Comparison of ENCODE assay signal across 15 cellular contexts in the genomic region with DNA sequence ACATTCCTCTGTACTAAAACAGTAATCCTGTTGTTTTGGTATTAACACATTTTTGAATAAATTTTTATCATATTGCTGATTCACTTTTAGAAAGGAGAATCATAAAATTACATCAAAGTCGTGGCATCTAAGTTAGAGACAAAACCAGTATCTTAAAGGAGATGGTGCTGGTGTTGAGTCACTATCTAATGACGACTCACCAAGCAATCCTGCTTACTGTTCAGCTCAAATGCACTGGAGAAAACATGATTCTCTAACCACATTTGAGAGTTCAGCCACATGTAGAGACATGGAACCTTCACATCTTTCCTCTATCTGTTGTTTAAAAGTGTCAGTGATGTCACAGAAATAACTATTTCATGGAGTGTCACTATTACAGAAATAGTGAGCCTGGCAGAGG.
A peak's percentile ranks its signal among the peaks of the same experiment; 100 is the strongest.
DNase-seq lines count a peak whose midpoint lies in the region; ATAC-seq, FAIRE-seq and TF ChIP-seq lines count a peak whose summit lies in the region.
"Had no signal": no experiment of that assay in that cellular context is flagged by ENCODE, and none has a peak within 500 bp of the region (broad histone marks: within the 10 kb centered on the region; RNA-seq: fewer than 3 reads in every experiment).

No MANE protein-coding gene starts in this region.

- POLR2A ChIA-PET in AG04449 (lab: Yijun Ruan, JAX): no interaction called here
- POLR2A ChIA-PET in PC-9 (lab: Charles Lee; ENCODE audit: unreplicated experiment): no interaction called here

- FAIRE-seq in bronchial epithelial cell (lab: Jason Lieb, UNC): no peak

- H4K20me1 ChIP-seq in PC-9 (ENCODE audit: insufficient read depth): no peaks in the 10 kb centered on the region

- TF ChIP-seq CTCF in AG04449 (IDR thresholded peaks at IDR 0.05; ENCODE audit: insufficient read depth, low read length, missing control alignments) (no peak), bronchial epithelial cell (IDR thresholded peaks at IDR 0.05; ENCODE audit: insufficient read depth, low read length, severe bottlenecking) (no peak), kidney epithelial cell (IDR thresholded peaks at IDR 0.05; ENCODE audit: insufficient read depth, low read length, poor library complexity, severe bottlenecking) (no peak), PC-9 (conservative IDR thresholded peaks at IDR 0.05) (no peak)

- no peaks in the 10 kb centered on the region for H3F3A ChIP-seq in PC-9 (ENCODE audit: insufficient read depth, low read depth)

- no peaks in the 10 kb centered on the region for H3K9me2 ChIP-seq in PC-9 (ENCODE audit: insufficient read depth)

- no peak for ATAC-seq in natural killer cell treated with Interleukin-12 subunit alpha and Interleukin-12 subunit beta and Interleukin-15 and Interleukin-18, amount 100 ng/mL, for 72 hours
- ATAC-seq: naive thymus-derived CD8-positive, alpha-beta T cell; Right ventricle myocardium inferior had no signal

- no peaks in the 10 kb centered on the region for H3K79me2 ChIP-seq in PC-9 (ENCODE audit: low read depth)

- peaks cover 2 to 21% of the 10 kb centered on the region in 2 donors for H3K27me3 Mint-ChIP-seq in natural killer cell treated with Interleukin-12 subunit alpha and Interleukin-12 subunit beta and Interleukin-15 and Interleukin-18, amount 100 ng/mL, for 72 hours

- no peak overlapping the region for H3K4me3 ChIP-seq in AG04449 (ENCODE audit: low read depth, low read length)
- no peak overlapping the region for H3K4me3 ChIP-seq in bronchial epithelial cell (ENCODE audit: low read depth, low read length)
- H3K4me3 ChIP-seq in kidney epithelial cell (ENCODE audit: low read depth, low read length): no peak overlapping the region
- H3K4me3 ChIP-seq in PC-9: no peak overlapping the region
- H3K4me3 ChIP-seq: testis had no signal

- no peak overlapping the region for H3K27ac Mint-ChIP-seq in natural killer cell treated with Interleukin-12 subunit alpha and Interleukin-12 subunit beta and Interleukin-15 and Interleukin-18, amount 100 ng/mL, for 72 hours
- H3K27ac Mint-ChIP-seq: activated naive CD4-positive, alpha-beta T cell treated with anti-CD3 and anti-CD28 coated beads, Interleukin-2, amount 50 U/mL, for 24 hours; naive thymus-derived CD8-positive, alpha-beta T cell had no signal

- no peak overlapping the region for H2AFZ ChIP-seq in PC-9

- no peaks in the 10 kb centered on the region for H3K9me3 ChIP-seq in PC-9 (ENCODE audit: insufficient read depth, low read depth)
- H3K9me3 ChIP-seq: testis had no signal

- H3K4me3 Mint-ChIP-seq in natural killer cell treated with Interleukin-12 subunit alpha and Interleukin-12 subunit beta and Interleukin-15 and Interleukin-18, amount 100 ng/mL, for 72 hours: no peak overlapping the region
- H3K4me3 Mint-ChIP-seq: activated naive CD4-positive, alpha-beta T cell treated with anti-CD3 and anti-CD28 coated beads, Interleukin-2, amount 50 U/mL, for 24 hours; naive thymus-derived CD8-positive, alpha-beta T cell had no signal

- CTCF ChIA-PET in AG04449 (lab: Yijun Ruan, JAX) (interaction anchor here (1.0 to 1.2 kb wide), 2 partner anchors 72 to 75 kb away, joined by 3 read pairs; no protein-coding TSS in a partner anchor), PC-9 (lab: Charles Lee) (no interaction called here)

- no peaks in the 10 kb centered on the region for H3K27me3 ChIP-seq in bronchial epithelial cell (ENCODE audit: control insufficient read depth, insufficient read depth, low read length)
- no peaks in the 10 kb centered on the region for H3K27me3 ChIP-seq in kidney epithelial cell (ENCODE audit: control insufficient read depth, insufficient read depth, low read length)
- no peaks in the 10 kb centered on the region for H3K27me3 ChIP-seq in PC-9 (ENCODE audit: insufficient read depth, low read depth)
- H3K27me3 ChIP-seq: testis had no signal

- H3K27ac ChIP-seq in PC-9: no peak overlapping the region
- H3K27ac ChIP-seq: testis had no signal

- DNase-seq in AG04449 (ENCODE audit: low read depth, low spot score): peak; percentile 75
- peak; percentile 56 for DNase-seq in HS-5 (ENCODE audit: low read depth)
- DNase-seq in bronchial epithelial cell (ENCODE audit: low read depth): peak; percentile 76
- peak; percentile 45 for DNase-seq in kidney epithelial cell (ENCODE audit: low read depth)
- no peak for DNase-seq in mesenteric fat pad (ENCODE audit: low spot score)
- no peak for DNase-seq in PC-9
- DNase-seq in NK-92 (lab: John Stamatoyannopoulos, UW; ENCODE audit: unreplicated experiment): no peak
- DNase-seq in natural killer cell treated with Interleukin-12 subunit alpha and Interleukin-12 subunit beta and Interleukin-15 and Interleukin-18, amount 100 ng/mL, for 72 hours (ENCODE audit: low spot score): no peak
- DNase-seq: activated CD4-positive, alpha-beta T cell treated with anti-CD3 and anti-CD28 coated beads for 1 hour; naive thymus-derived CD8-positive, alpha-beta T cell; NCI-H1092 treated with DMSO at 0.1 percent for 48 hours; NCI-H82; testis had no signal

- H3K4me1 ChIP-seq in PC-9 (replicated peaks; ENCODE audit: insufficient read depth): 0 out of 2 replicates have a peak, but pooled peaks cover 8% of the 10 kb centered on the region
- H3K4me1 ChIP-seq: testis had no signal

- H3K4me2 ChIP-seq in PC-9: no peak overlapping the region

- intact Hi-C loops in PC-9 (cut with micrococcal nuclease; ENCODE audit: unreplicated experiment): no loop called here

- no peaks in the 10 kb centered on the region for H3K36me3 ChIP-seq in bronchial epithelial cell (ENCODE audit: control insufficient read depth, insufficient read depth, low read length)
- no peaks in the 10 kb centered on the region for H3K36me3 ChIP-seq in kidney epithelial cell (ENCODE audit: control insufficient read depth, insufficient read depth, low read length)
- no peaks in the 10 kb centered on the region for H3K36me3 ChIP-seq in PC-9 (ENCODE audit: low read depth)

- no peaks in the 10 kb centered on the region for H3K4me1 Mint-ChIP-seq in natural killer cell treated with Interleukin-12 subunit alpha and Interleukin-12 subunit beta and Interleukin-15 and Interleukin-18, amount 100 ng/mL, for 72 hours (ENCODE audit: low read depth in 2 of 2)
- H3K4me1 Mint-ChIP-seq: activated naive CD4-positive, alpha-beta T cell treated with anti-CD3 and anti-CD28 coated beads, Interleukin-2, amount 50 U/mL, for 24 hours; naive thymus-derived CD8-positive, alpha-beta T cell had no signal

- no peaks in the 10 kb centered on the region for H3K36me3 Mint-ChIP-seq in natural killer cell treated with Interleukin-12 subunit alpha and Interleukin-12 subunit beta and Interleukin-15 and Interleukin-18, amount 100 ng/mL, for 72 hours
- H3K36me3 Mint-ChIP-seq: activated naive CD4-positive, alpha-beta T cell treated with anti-CD3 and anti-CD28 coated beads, Interleukin-2, amount 50 U/mL, for 24 hours; naive thymus-derived CD8-positive, alpha-beta T cell had no signal

- BruUV-seq in PC-9 (replicated peaks; lab: Mats Ljungman, UMichigan): no TSS peak

- no peaks in the 10 kb centered on the region for H3K9me3 Mint-ChIP-seq in natural killer cell treated with Interleukin-12 subunit alpha and Interleukin-12 subunit beta and Interleukin-15 and Interleukin-18, amount 100 ng/mL, for 72 hours
- H3K9me3 Mint-ChIP-seq: activated naive CD4-positive, alpha-beta T cell treated with anti-CD3 and anti-CD28 coated beads, Interleukin-2, amount 50 U/mL, for 24 hours; naive thymus-derived CD8-positive, alpha-beta T cell had no signal

Comparison
In these comparisons a context has a peak if more than half of its experiments do, and no peak if none do; other contexts are left out.
1. DNase-seq: peak in AG04449 (single experiment), HS-5 (single experiment), bronchial epithelial cell (single experiment) and kidney epithelial cell (single experiment); none in mesenteric fat pad (single experiment), PC-9 (0 of 2), NK-92 (single experiment) and natural killer cell treated with Interleukin-12 subunit alpha and Interleukin-12 subunit beta and Interleukin-15 and Interleukin-18, amount 100 ng/mL, for 72 hours (single experiment).